Comparison of ENCODE assay signal across 15 cellular contexts in genomic region chr4:20318011-20318898, GRCh38.
A peak's percentile ranks its signal among the peaks of the same experiment; 100 is the strongest.
DNase-seq lines count a peak whose midpoint lies in the region; ATAC-seq and TF ChIP-seq lines count a peak whose summit lies in the region.
"Had no signal": no experiment of that assay in that cellular context is flagged by ENCODE, and none has a peak within 500 bp of the region (broad histone marks: within the 10 kb centered on the region; RNA-seq: fewer than 3 reads in every experiment).

No MANE protein-coding gene starts in this region.

- H3K27ac ChIP-seq in GM23248 = peak overlapping the region; percentile 23; the same call in 1 of the 2 replicates
- peak overlapping the region in 3 of 4 donors; percentile 8 to 31 (median 9) for H3K27ac ChIP-seq in gastroesophageal sphincter
- H3K27ac ChIP-seq: foreskin keratinocyte had no signal

- no peaks in the 10 kb centered on the region for H3K9me2 ChIP-seq in GM23248 (ENCODE audit: insufficient read depth)

- intact Hi-C loops in sciatic nerve (cut with DNase I) = no loop called here

- H2AFZ ChIP-seq in GM23248 = peak overlapping the region; percentile 42

- no peak for TF ChIP-seq CTCF in gastroesophageal sphincter (IDR thresholded peaks at IDR 0.05)

- DNase-seq in GM23248 (peak; percentile 31), SK-MEL-5 (ENCODE audit: low read depth, low spot score) (peak; percentile 34), sciatic nerve (ENCODE audit: low spot score) (no peak), NCI-H524 treated with DMSO at 0.1 percent for 48 hours (lab: John Stamatoyannopoulos, UW) (no peak), NK-92 (lab: John Stamatoyannopoulos, UW; ENCODE audit: unreplicated experiment) (no peak)
- DNase-seq: foreskin keratinocyte; islet precursor cell; NCI-H524; retina; stimulated activated CD4-positive, alpha-beta T cell treated with anti-CD3 and anti-CD28 coated beads, Interleukin-4, amount 100 ng/mL, for 24 hours; stimulated activated naive CD4-positive, alpha-beta T cell; T-helper 2 cell had no signal

- H3K4me3 ChIP-seq in GM23248 = peak overlapping the region; percentile 38
- peak overlapping the region in 1 of 2 donors; percentile 17 for H3K4me3 ChIP-seq in gastroesophageal sphincter

- H3K27me3 ChIP-seq in GM23248 (replicated peaks; ENCODE audit: insufficient read depth) (no peaks in the 10 kb centered on the region), gastroesophageal sphincter (no peaks in the 10 kb centered on the region)
- H3K27me3 ChIP-seq: foreskin keratinocyte had no signal

- H3K4me1 ChIP-seq in GM23248 (ENCODE audit: insufficient read depth) (peaks cover 31% of the 10 kb centered on the region), gastroesophageal sphincter (peaks cover 0 to 57% (median 11%) of the 10 kb centered on the region in 3 donors)

- peaks cover 100% of the 10 kb centered on the region for H3K79me2 ChIP-seq in GM23248 (ENCODE audit: insufficient read depth)

- H3K9me3 ChIP-seq in GM23248 (ENCODE audit: low read depth) (no peaks in the 10 kb centered on the region), gastroesophageal sphincter (no peaks in the 10 kb centered on the region)

- no peak for ATAC-seq in gastroesophageal sphincter
- ATAC-seq in sciatic nerve = peak; percentile 42
- ATAC-seq in HG03280 (IDR thresholded peaks at IDR 0.05; ENCODE audit: unreplicated experiment) = no peak
- ATAC-seq in GM21515 (IDR thresholded peaks at IDR 0.05; ENCODE audit: unreplicated experiment) = no peak
- ATAC-seq: foreskin keratinocyte had no signal

- no peak for TF ChIP-seq EP300 in gastroesophageal sphincter (IDR thresholded peaks at IDR 0.05)

- peak overlapping the region; percentile 43 for H3K9ac ChIP-seq in GM23248

- no peak for TF ChIP-seq POLR2A in gastroesophageal sphincter (IDR thresholded peaks at IDR 0.05)

- no peaks in the 10 kb centered on the region for H4K20me1 ChIP-seq in GM23248 (ENCODE audit: insufficient read depth)

- H3K36me3 ChIP-seq in GM23248 (ENCODE audit: low read depth) = no peaks in the 10 kb centered on the region
- H3K36me3 ChIP-seq in gastroesophageal sphincter = no peaks in the 10 kb centered on the region

- WGBS in GM23248 (ENCODE audit: low coverage in 1 of 2, low lambda C conversion rate in 2 of 2, missing lambda C conversion rate in 2 of 2), 2 experiments = 71 to 74% methylated on average over 8 of the region's 8 CpGs
- 37 to 51% methylated on average over 6 to 8 of the region's 8 CpGs for WGBS in gastroesophageal sphincter (ENCODE audit: low coverage in 1 of 2), 2 donors

- in situ Hi-C loops in GM23248 (cut with MboI) (loop anchor here (25.0 kb wide), 1 partner anchor 369 kb away; no protein-coding TSS in a partner anchor), SK-MEL-5 (cut with HindIII; ENCODE audit: low pct_unique_long_range_greater_than_20kb, low sequenced_read_pairs) (loop anchor here (25.0 kb wide), 1 partner anchor 94 kb away; no protein-coding TSS in a partner anchor)

- H3K4me2 ChIP-seq in GM23248 (ENCODE audit: unreplicated experiment) = peak overlapping the region; percentile 57

- H3F3A ChIP-seq in GM23248 (ENCODE audit: insufficient read depth) = peaks cover 34% of the 10 kb centered on the region; the same call in 1 of the 2 replicates

Comparison
In these comparisons a context has a peak if more than half of its experiments do, and no peak if none do; other contexts are left out.
1. DNase-seq: peak in GM23248 (single experiment) and SK-MEL-5 (single experiment); none in sciatic nerve (single experiment), NCI-H524 treated with DMSO at 0.1 percent for 48 hours (single experiment) and NK-92 (single experiment).